In genomic region chr7:151351027-151351426, GRCh38 we compare ENCODE assay signal across 9 cellular contexts. TPM values are rescaled to one million over a fixed set of nuclear protein-coding genes. Genes with fewer than 3 reads are reported as not detected.
DNase-seq lines count a peak whose midpoint lies in the region; ATAC-seq and TF ChIP-seq lines count a peak whose summit lies in the region.
"Had no signal": no experiment of that assay in that cellular context is flagged by ENCODE, and none has a peak within 500 bp of the region (broad histone marks: within the 10 kb centered on the region; RNA-seq: fewer than 3 reads in every experiment).

No MANE protein-coding gene starts in this region.

- TF ChIP-seq CTCF in Calu3 (IDR thresholded peaks at IDR 0.05; ENCODE audit: unreplicated experiment): peak; percentile 43
- no peak for TF ChIP-seq CTCF in neutrophil (IDR thresholded peaks at IDR 0.05)

- H3K27me3 ChIP-seq in MG63: no peaks in the 10 kb centered on the region
- no peaks in the 10 kb centered on the region for H3K27me3 ChIP-seq in neutrophil

- H3K27ac Mint-ChIP-seq in Calu3 (ENCODE audit: unreplicated experiment): no peak overlapping the region
- peak overlapping the region; percentile 85 for H3K27ac Mint-ChIP-seq in activated T-helper 17 cell treated with anti-CD3 and anti-CD28 coated beads, Interleukin-2, amount 50 U/mL, for 72 hours

- peaks cover 6% of the 10 kb centered on the region for H3K36me3 ChIP-seq in MG63
- peaks cover 64% of the 10 kb centered on the region for H3K36me3 ChIP-seq in neutrophil

- intact Hi-C loops in Calu3 (cut with micrococcal nuclease; ENCODE audit: unreplicated experiment): no loop called here

- CTCF ChIA-PET in Calu3 (lab: Charles Lee): interaction anchor here (1.3 to 1.6 kb wide), 2 partner anchors 9 to 11 kb away, joined by 3 to 5 read pairs; partner anchors contain the start of gene NUB1

- H3K27me3 Mint-ChIP-seq in Calu3 (ENCODE audit: unreplicated experiment): no peaks in the 10 kb centered on the region
- H3K27me3 Mint-ChIP-seq in activated T-helper 17 cell treated with anti-CD3 and anti-CD28 coated beads, Interleukin-2, amount 50 U/mL, for 72 hours: no peaks in the 10 kb centered on the region

- H3K4me1 ChIP-seq in neutrophil (ENCODE audit: control insufficient read depth in 1 of 2, insufficient read depth in 1 of 2, low read depth in 1 of 2, low read length in 1 of 2): peaks cover 37 to 38% of the 10 kb centered on the region in 2 experiments
- H3K4me1 ChIP-seq: HAP-1 had no signal

- H3K4me3 Mint-ChIP-seq in Calu3 (ENCODE audit: low read depth, unreplicated experiment): no peak overlapping the region
- peak overlapping the region; percentile 76 for H3K4me3 Mint-ChIP-seq in activated T-helper 17 cell treated with anti-CD3 and anti-CD28 coated beads, Interleukin-2, amount 50 U/mL, for 72 hours

- H3K9me3 ChIP-seq in MG63: no peaks in the 10 kb centered on the region
- H3K9me3 ChIP-seq in neutrophil: no peaks in the 10 kb centered on the region
- H3K9me3 ChIP-seq: HAP-1 had no signal

- DNase-seq in Calu3 (peak; percentile 21), MG63 (peak; percentile 7), NCI-H1436 treated with DMSO at 0.1 percent for 48 hours (lab: John Stamatoyannopoulos, UW) (no peak), glomerular visceral epithelial cell (ENCODE audit: extremely low spot score) (no peak)

- no peak for ATAC-seq in activated T-helper 17 cell treated with anti-CD3 and anti-CD28 coated beads, Interleukin-2, amount 50 U/mL, for 72 hours (replicated peaks)
- ATAC-seq in HG02938 (IDR thresholded peaks at IDR 0.05; ENCODE audit: unreplicated experiment) (no peak), HG02623 (IDR thresholded peaks at IDR 0.05; ENCODE audit: unreplicated experiment) (no peak)

- peaks cover 20% of the 10 kb centered on the region for H3K4me1 Mint-ChIP-seq in Calu3 (ENCODE audit: low read depth, unreplicated experiment)
- peaks cover 17% of the 10 kb centered on the region for H3K4me1 Mint-ChIP-seq in activated T-helper 17 cell treated with anti-CD3 and anti-CD28 coated beads, Interleukin-2, amount 50 U/mL, for 72 hours

- peak overlapping the region; percentile 96 for H3K27ac ChIP-seq in neutrophil

- peaks cover 28% of the 10 kb centered on the region for H3K36me3 Mint-ChIP-seq in Calu3 (ENCODE audit: insufficient read depth, unreplicated experiment)
- peaks cover 93% of the 10 kb centered on the region for H3K36me3 Mint-ChIP-seq in activated T-helper 17 cell treated with anti-CD3 and anti-CD28 coated beads, Interleukin-2, amount 50 U/mL, for 72 hours (ENCODE audit: low read depth)

- H3K4me3 ChIP-seq in MG63: no peak overlapping the region
- H3K4me3 ChIP-seq in neutrophil (ENCODE audit: low read depth in 1 of 2, low read length in 1 of 2): peak overlapping the region in 1 of 2 experiments; percentile 67
- H3K4me3 ChIP-seq: HAP-1 had no signal

- no TSS peak for BruUV-seq in Calu3 (replicated peaks; lab: Mats Ljungman, UMichigan)

- H3K9me3 Mint-ChIP-seq in Calu3 (ENCODE audit: low read depth, unreplicated experiment): no peaks in the 10 kb centered on the region
- no peaks in the 10 kb centered on the region for H3K9me3 Mint-ChIP-seq in activated T-helper 17 cell treated with anti-CD3 and anti-CD28 coated beads, Interleukin-2, amount 50 U/mL, for 72 hours

RNA-seq across cellular contexts. Expression of gene NUB1, which starts 9.4 kb away (rescaled TPM):
- 56.2 and 69.2 TPM in 2 replicates for total RNA-seq in Calu3 (2022)
- total RNA-seq in MG63 (2014; rRNA removed; shearing (Covaris generic); ENCODE audit: low replicate concordance): 23.1 and 43.2 TPM in 2 replicates
- total RNA-seq in activated T-helper 17 cell treated with anti-CD3 and anti-CD28 coated beads, Interleukin-2, amount 50 U/mL, for 72 hours: 10 to 100 TPM; 36.9 to 70.3 TPM

RNA-seq across cellular contexts. Expression of gene WDR86, which starts 58.8 kb away (rescaled TPM):
- total RNA-seq in Calu3 (2022): not detected in 2 replicates
- not detected in 2 replicates for total RNA-seq in MG63 (2014; rRNA removed; shearing (Covaris generic); ENCODE audit: low replicate concordance)
- under 1 TPM in 1 of 2 donors, not detected in 1; 0.45 TPM for total RNA-seq in activated T-helper 17 cell treated with anti-CD3 and anti-CD28 coated beads, Interleukin-2, amount 50 U/mL, for 72 hours

Comparison
In these comparisons a context has a peak if more than half of its experiments do, and no peak if none do; other contexts are left out.
1. DNase-seq: peak in Calu3 (single experiment) and MG63 (single experiment); none in NCI-H1436 treated with DMSO at 0.1 percent for 48 hours (single experiment) and glomerular visceral epithelial cell (single experiment).